In genomic region chr19:8445488-8446001, GRCh38 we compare ENCODE assay signal across 1 cellular context.
TF ChIP-seq lines count a peak whose summit lies in the region.

No MANE protein-coding gene starts in this region.

TF ChIP-seq in HepG2, 621 proteins besides CTCF, POLR2A, EP300 and RAD21 (continued from another document and continues in another):
- TF ChIP-seq ATF3 (CRISPR knock-in tag; IDR thresholded peaks at IDR 0.05): no peak
- TF ChIP-seq ZNF740 (CRISPR knock-in tag; IDR thresholded peaks at IDR 0.05): no peak
- no peak for TF ChIP-seq SALL1 (CRISPR knock-in tag; IDR thresholded peaks at IDR 0.05)
- TF ChIP-seq ZBTB33 (CRISPR knock-in tag; IDR thresholded peaks at IDR 0.05): no peak
- 0 out of 2 replicates have a peak, but pooled peaks have one; percentile 13 for TF ChIP-seq HOXA9 (CRISPR knock-in tag; IDR thresholded peaks at IDR 0.05; ENCODE audit: borderline replicate concordance)
- TF ChIP-seq SMYD3 (CRISPR knock-in tag; IDR thresholded peaks at IDR 0.05): no peak
- TF ChIP-seq ZBED4 (CRISPR knock-in tag; IDR thresholded peaks at IDR 0.05; ENCODE audit: borderline replicate concordance): no peak
- no peak for TF ChIP-seq HMG20A (CRISPR knock-in tag; IDR thresholded peaks at IDR 0.05; ENCODE audit: borderline replicate concordance)
- no peak for TF ChIP-seq ZNF629 (CRISPR knock-in tag; conservative IDR thresholded peaks at IDR 0.05)
- no peak for TF ChIP-seq ZNF350 (CRISPR knock-in tag; IDR thresholded peaks at IDR 0.05; ENCODE audit: borderline replicate concordance, low read depth)
- TF ChIP-seq ZNF224 (CRISPR knock-in tag; IDR thresholded peaks at IDR 0.05): no peak
- no peak for TF ChIP-seq ZNF281 (CRISPR knock-in tag; IDR thresholded peaks at IDR 0.05; ENCODE audit: borderline replicate concordance)
- 0 out of 2 replicates have a peak, but pooled peaks have one; percentile 3 for TF ChIP-seq ZFX (CRISPR knock-in tag; IDR thresholded peaks at IDR 0.05; ENCODE audit: low read depth)
- peak; percentile 56; the same call in 1 of the 2 replicates for TF ChIP-seq ZNF20 (CRISPR knock-in tag; IDR thresholded peaks at IDR 0.05)
- no peak for TF ChIP-seq TARDBP (CRISPR knock-in tag; IDR thresholded peaks at IDR 0.05)
- peak in 1 of 2 experiments; percentile 11; a peak in 1 of 4 replicates for TF ChIP-seq HMGXB4 (CRISPR knock-in tag; IDR thresholded peaks at IDR 0.05; ENCODE audit: borderline replicate concordance in 1 of 2, low read depth in 1 of 2)
- TF ChIP-seq AGO2 (optimal IDR thresholded peaks at IDR 0.05; ENCODE audit: low read depth, low read length): peak; percentile 86
- TF ChIP-seq HNRNPH1 (optimal IDR thresholded peaks at IDR 0.05; ENCODE audit: low read depth, low read length): no peak
- 0 out of 2 replicates have a peak, but pooled peaks have one; percentile 12 for TF ChIP-seq HIVEP1 (CRISPR knock-in tag; IDR thresholded peaks at IDR 0.05)
- no peak for TF ChIP-seq NR0B2 (CRISPR knock-in tag; IDR thresholded peaks at IDR 0.05)
- TF ChIP-seq PHB2 (IDR thresholded peaks at IDR 0.05; ENCODE audit: partially characterized antibody): no peak
- TF ChIP-seq MAF1 (CRISPR knock-in tag; IDR thresholded peaks at IDR 0.05; ENCODE audit: borderline replicate concordance): peak; percentile 20; the same call in 1 of the 2 replicates
- peak; percentile 70; the same call in 1 of the 2 replicates for TF ChIP-seq SNAI1 (CRISPR knock-in tag; IDR thresholded peaks at IDR 0.05; ENCODE audit: borderline replicate concordance)
- TF ChIP-seq MYC (CRISPR knock-in tag; IDR thresholded peaks at IDR 0.05; ENCODE audit: borderline replicate concordance): 0 out of 2 replicates have a peak, but pooled peaks have one; percentile 3
- TF ChIP-seq SALL2 (CRISPR knock-in tag; IDR thresholded peaks at IDR 0.05): 0 out of 2 replicates have a peak, but pooled peaks have one; percentile 7
- no peak for TF ChIP-seq ATF7 (IDR thresholded peaks at IDR 0.05)
- no peak for TF ChIP-seq ATF7 (CRISPR knock-in tag; IDR thresholded peaks at IDR 0.05)
- TF ChIP-seq PBX2 (CRISPR knock-in tag; IDR thresholded peaks at IDR 0.05): no peak
- TF ChIP-seq NFIB (CRISPR knock-in tag; IDR thresholded peaks at IDR 0.05; ENCODE audit: borderline replicate concordance): no peak
- no peak; the same call in 1 of the 2 replicates for TF ChIP-seq ZNF275 (CRISPR knock-in tag; IDR thresholded peaks at IDR 0.05; ENCODE audit: borderline replicate concordance)
- TF ChIP-seq ZNF280B (CRISPR knock-in tag; IDR thresholded peaks at IDR 0.05; ENCODE audit: borderline replicate concordance): no peak
- no peak for TF ChIP-seq FOXJ3 (CRISPR knock-in tag; IDR thresholded peaks at IDR 0.05; ENCODE audit: borderline replicate concordance)
- 0 out of 2 replicates have a peak, but pooled peaks have one; percentile 23 for TF ChIP-seq ZNF446 (CRISPR knock-in tag; IDR thresholded peaks at IDR 0.05)
- 0 out of 2 replicates have a peak, but pooled peaks have one; percentile 14 for TF ChIP-seq KDM5A (IDR thresholded peaks at IDR 0.05; ENCODE audit: borderline replicate concordance, low read length)
- TF ChIP-seq ZSCAN12 (CRISPR knock-in tag; IDR thresholded peaks at IDR 0.05): no peak
- no peak for TF ChIP-seq PHF5A (CRISPR knock-in tag; IDR thresholded peaks at IDR 0.05; ENCODE audit: low read depth, unreplicated experiment)
- peak; percentile 9; the same call in 1 of the 2 replicates for TF ChIP-seq ZNF687 (CRISPR knock-in tag; IDR thresholded peaks at IDR 0.05)
- TF ChIP-seq CEBPG (CRISPR knock-in tag; IDR thresholded peaks at IDR 0.05): no peak
- no peak for TF ChIP-seq FOSL2 (CRISPR knock-in tag; IDR thresholded peaks at IDR 0.05)
- no peak for TF ChIP-seq KMT2B (CRISPR knock-in tag; IDR thresholded peaks at IDR 0.05)
- no peak for TF ChIP-seq NCOA1 (CRISPR knock-in tag; IDR thresholded peaks at IDR 0.05)
